ENCODE assay signal across 13 cellular contexts in genomic region chr22:45903355-45904149, GRCh38.
DNase-seq lines count a peak whose midpoint lies in the region; ATAC-seq, FAIRE-seq and TF ChIP-seq lines count a peak whose summit lies in the region.
"Had no signal": no experiment of that assay in that cellular context is flagged by ENCODE, and none has a peak within 500 bp of the region (broad histone marks: within the 10 kb centered on the region; RNA-seq: fewer than 3 reads in every experiment).

No MANE protein-coding gene starts in this region.

- no peaks in the 10 kb centered on the region for H3K79me2 ChIP-seq in endothelial cell of umbilical vein (ENCODE audit: control insufficient read depth, insufficient read depth, low read length)

- H3K27me3 Mint-ChIP-seq in nephron progenitor cell (ENCODE audit: low read depth, poor library complexity) (peaks cover 24% of the 10 kb centered on the region), endothelial cell (ENCODE audit: unreplicated experiment) (peaks cover 10% of the 10 kb centered on the region)

- H4K20me1 ChIP-seq in BLaER1 (peaks cover 28% of the 10 kb centered on the region; the same call in 1 of the 2 replicates), endothelial cell of umbilical vein (replicated peaks; ENCODE audit: control insufficient read depth, extremely low read depth, insufficient read depth, low read length) (no peaks in the 10 kb centered on the region)

- TF ChIP-seq POLR2A in endothelial cell of umbilical vein (IDR thresholded peaks at IDR 0.05; ENCODE audit: low read depth, low read length): no peak

- ATAC-seq in HG02623 (IDR thresholded peaks at IDR 0.05; ENCODE audit: unreplicated experiment) (no peak), HG03097 (IDR thresholded peaks at IDR 0.05; ENCODE audit: low FRiP score, unreplicated experiment) (no peak), HG03196 (IDR thresholded peaks at IDR 0.05; ENCODE audit: unreplicated experiment) (no peak)

- DNase-seq in NCI-H226 (peak; percentile 37), endothelial cell of umbilical vein (ENCODE audit: low read depth, low spot score) (peak; percentile 18), nephron progenitor cell (peak; percentile 43), endothelial cell (ENCODE audit: low spot score) (no peak)
- DNase-seq: activated CD8-positive, alpha-beta memory T cell treated with anti-CD3 and anti-CD28 coated beads for 24 hours; DMS79 treated with DMSO at 0.1 percent for 48 hours; NCI-H1048; SHP77 had no signal

- H2AFZ ChIP-seq in endothelial cell of umbilical vein (ENCODE audit: low read depth, low read length): no peak overlapping the region

- TF ChIP-seq CTCF in endothelial cell of umbilical vein (IDR thresholded peaks at IDR 0.05; ENCODE audit: extremely low read depth in 1 of 2, insufficient read depth in 1 of 2, low read depth in 1 of 2, low read length in 2 of 2): no peak
- TF ChIP-seq CTCF in nephron progenitor cell (IDR thresholded peaks at IDR 0.05): no peak
- no peak for TF ChIP-seq CTCF in endothelial cell (IDR thresholded peaks at IDR 0.05; ENCODE audit: unreplicated experiment)

- H3K4me2 ChIP-seq in BLaER1 (peak overlapping the region; percentile 71), endothelial cell of umbilical vein (ENCODE audit: insufficient read depth, low read length) (no peak overlapping the region)

- no TSS peak for BruUV-seq in endothelial cell of umbilical vein (replicated peaks; lab: Mats Ljungman, UMichigan)

- H3K27ac Mint-ChIP-seq in nephron progenitor cell (no peak overlapping the region), endothelial cell (ENCODE audit: unreplicated experiment) (no peak overlapping the region)

- no peak overlapping the region for H3K27ac ChIP-seq in BLaER1
- no peak overlapping the region for H3K27ac ChIP-seq in endothelial cell of umbilical vein (ENCODE audit: insufficient read depth, low read depth, low read length)
- H3K27ac ChIP-seq: cardiac muscle cell had no signal

- intact Hi-C loops in endothelial cell of umbilical vein (cut with micrococcal nuclease): no loop called here

- no peak overlapping the region for H3K9ac ChIP-seq in BLaER1
- H3K9ac ChIP-seq in endothelial cell of umbilical vein (replicated peaks; ENCODE audit: extremely low read depth, insufficient read depth, low read length): no peak overlapping the region

- H3K4me3 Mint-ChIP-seq in nephron progenitor cell (no peak overlapping the region), endothelial cell (ENCODE audit: unreplicated experiment) (no peak overlapping the region)

- H3K4me3 ChIP-seq in BLaER1 (no peak overlapping the region), endothelial cell of umbilical vein (replicated peaks in 1 of 3; ENCODE audit: insufficient read depth in 1 of 3, low read depth in 1 of 3, low read length in 3 of 3) (no peak overlapping the region)
- H3K4me3 ChIP-seq: cardiac muscle cell had no signal

- POLR2A ChIA-PET in endothelial cell of umbilical vein (lab: Charles Lee): interaction anchor here (0.6 kb wide), 1 partner anchor 558 kb away, joined by 3 read pairs; no protein-coding TSS in a partner anchor

- H3K36me3 ChIP-seq in BLaER1 (no peaks in the 10 kb centered on the region), endothelial cell of umbilical vein (ENCODE audit: control insufficient read depth in 2 of 2, extremely low read depth in 1 of 2, insufficient read depth in 2 of 2, low read length in 2 of 2) (no peaks in the 10 kb centered on the region)
- H3K36me3 ChIP-seq: cardiac muscle cell had no signal

- no peaks in the 10 kb centered on the region for H3K9me1 ChIP-seq in endothelial cell of umbilical vein (replicated peaks; ENCODE audit: control insufficient read depth, extremely low read depth, insufficient read depth, low read length)

- H3K27me3 ChIP-seq in BLaER1: peaks cover 30% of the 10 kb centered on the region
- no peaks in the 10 kb centered on the region for H3K27me3 ChIP-seq in endothelial cell of umbilical vein (ENCODE audit: control insufficient read depth in 2 of 2, insufficient read depth in 2 of 2, low read length in 2 of 2)
- H3K27me3 ChIP-seq: cardiac muscle cell had no signal

- dilution Hi-C loops in endothelial cell of umbilical vein (cut with MboI; ENCODE audit: extremely low pct_ligation_motif_present, low sequenced_read_pairs): no loop called here

- H3K4me1 Mint-ChIP-seq in nephron progenitor cell (peaks cover 39% of the 10 kb centered on the region), endothelial cell (ENCODE audit: unreplicated experiment) (no peaks in the 10 kb centered on the region)

- CTCF ChIA-PET in endothelial cell of umbilical vein (lab: Charles Lee): interaction anchor here (1.6 kb wide), 1 partner anchor 40 kb away, joined by 6 read pairs; no protein-coding TSS in a partner anchor

- H3K9me3 ChIP-seq in BLaER1 (no peaks in the 10 kb centered on the region), endothelial cell of umbilical vein (replicated peaks; ENCODE audit: control insufficient read depth, insufficient read depth, low read length) (no peaks in the 10 kb centered on the region)

- H3K4me1 ChIP-seq in BLaER1 (peaks cover 30% of the 10 kb centered on the region), endothelial cell of umbilical vein (ENCODE audit: control insufficient read depth, extremely low read depth, insufficient read depth, low read length) (peaks cover 4% of the 10 kb centered on the region)

- H3K36me3 Mint-ChIP-seq in nephron progenitor cell (ENCODE audit: low read depth) (no peaks in the 10 kb centered on the region), endothelial cell (ENCODE audit: low read depth, unreplicated experiment) (no peaks in the 10 kb centered on the region)

- FAIRE-seq in endothelial cell of umbilical vein (lab: Jason Lieb, UNC): no peak

- no peaks in the 10 kb centered on the region for H3K9me3 Mint-ChIP-seq in nephron progenitor cell
- H3K9me3 Mint-ChIP-seq in endothelial cell (ENCODE audit: unreplicated experiment): no peaks in the 10 kb centered on the region

TF ChIP-seq in endothelial cell of umbilical vein, 7 proteins besides CTCF, POLR2A, EP300 and RAD21:
- TF ChIP-seq JUN (IDR thresholded peaks at IDR 0.05; ENCODE audit: borderline replicate concordance, insufficient read depth, insufficient read length, low read depth) (no peak), FOS (IDR thresholded peaks at IDR 0.05; ENCODE audit: borderline replicate concordance, insufficient read depth, low read length) (no peak), MYC (IDR thresholded peaks at IDR 0.05; ENCODE audit: low read depth, low read length) (no peak)
- TF ChIP-seq, protein P1, sequence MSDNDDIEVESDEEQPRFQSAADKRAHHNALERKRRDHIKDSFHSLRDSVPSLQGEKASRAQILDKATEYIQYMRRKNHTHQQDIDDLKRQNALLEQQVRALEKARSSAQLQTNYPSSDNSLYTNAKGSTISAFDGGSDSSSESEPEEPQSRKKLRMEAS (IDR thresholded peaks at IDR 0.05; ENCODE audit: insufficient read depth, insufficient read length): no peak
